Comparison of ENCODE assay signal across 8 cellular contexts in the genomic region with DNA sequence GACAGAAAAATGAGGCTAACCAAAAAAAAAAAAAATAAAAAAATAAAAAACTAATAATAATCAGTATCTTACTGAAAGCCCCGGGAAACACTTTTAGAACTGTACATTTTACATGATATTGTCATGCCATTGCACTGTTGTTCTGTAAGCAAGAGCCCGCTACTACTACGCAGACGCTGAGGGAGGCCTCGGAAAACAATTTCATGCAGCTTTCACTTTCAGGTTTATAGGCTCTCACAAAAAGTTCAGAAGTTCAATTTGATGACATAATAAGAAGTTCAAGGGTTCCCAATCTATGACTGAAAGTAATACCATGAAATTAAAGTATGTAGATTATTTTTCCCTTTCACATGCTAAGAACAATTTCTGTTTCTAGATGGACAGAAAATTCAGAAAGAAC.
A peak's percentile ranks its signal among the peaks of the same experiment; 100 is the strongest.
DNase-seq lines count a peak whose midpoint lies in the region; ATAC-seq and TF ChIP-seq lines count a peak whose summit lies in the region.

No MANE protein-coding gene starts in this region.

- DNase-seq in MV-4-11 (lab: John Stamatoyannopoulos, UW) (peak; percentile 65), hepatocyte (ENCODE audit: low spot score) (no peak), G401 (ENCODE audit: low spot score) (no peak), NK-92 (lab: John Stamatoyannopoulos, UW; ENCODE audit: unreplicated experiment) (no peak), foreskin keratinocyte (no peak)

- H3K9me3 ChIP-seq in hepatocyte (ENCODE audit: low read depth): no peaks in the 10 kb centered on the region

- no peaks in the 10 kb centered on the region for H3K79me2 ChIP-seq in hepatocyte

- no peaks in the 10 kb centered on the region for H3K4me1 ChIP-seq in hepatocyte (ENCODE audit: insufficient read depth)
- no peaks in the 10 kb centered on the region for H3K4me1 ChIP-seq in foreskin keratinocyte

- H4K20me1 ChIP-seq in hepatocyte (ENCODE audit: insufficient read depth, poor library complexity, severe bottlenecking): no peaks in the 10 kb centered on the region

- in situ Hi-C loops in G401 (cut with HindIII; ENCODE audit: low sequenced_read_pairs): no loop called here

- TF ChIP-seq CTCF in hepatocyte (IDR thresholded peaks at IDR 0.05; ENCODE audit: poor library complexity) (no peak), foreskin keratinocyte (conservative IDR thresholded peaks at IDR 0.05) (no peak)

- no peaks in the 10 kb centered on the region for H3K36me3 ChIP-seq in hepatocyte (replicated peaks; ENCODE audit: insufficient read depth, low read depth)

- H3K4me3 ChIP-seq in hepatocyte: no peak overlapping the region

- WGBS in hepatocyte (ENCODE audit: low lambda C conversion rate, missing lambda C conversion rate): 65% methylated on average over 5 of the region's 5 CpGs

- H3K27ac ChIP-seq in hepatocyte (no peak overlapping the region), foreskin keratinocyte (no peak overlapping the region)

- no peaks in the 10 kb centered on the region for H3K27me3 ChIP-seq in hepatocyte
- no peaks in the 10 kb centered on the region for H3K27me3 ChIP-seq in foreskin keratinocyte

- H2AFZ ChIP-seq in hepatocyte: peak overlapping the region; percentile 16

- ATAC-seq in GM18498 (IDR thresholded peaks at IDR 0.05; ENCODE audit: unreplicated experiment) (peak; percentile 92), GM19397 (IDR thresholded peaks at IDR 0.05; ENCODE audit: unreplicated experiment) (peak; percentile 87), HG03095 (IDR thresholded peaks at IDR 0.05; ENCODE audit: unreplicated experiment) (no peak), foreskin keratinocyte (no peak)

- no peaks in the 10 kb centered on the region for H3K9me2 ChIP-seq in hepatocyte (replicated peaks; ENCODE audit: insufficient read depth)

- H3K4me2 ChIP-seq in hepatocyte: peak overlapping the region; percentile 63

Comparison
In these comparisons a context has a peak if more than half of its experiments do, and no peak if none do; other contexts are left out.
1. ATAC-seq: peak in GM18498 (single experiment) and GM19397 (single experiment); none in HG03095 (single experiment) and foreskin keratinocyte (single experiment).